ENCODE assay signal across 8 cellular contexts in the genomic region with DNA sequence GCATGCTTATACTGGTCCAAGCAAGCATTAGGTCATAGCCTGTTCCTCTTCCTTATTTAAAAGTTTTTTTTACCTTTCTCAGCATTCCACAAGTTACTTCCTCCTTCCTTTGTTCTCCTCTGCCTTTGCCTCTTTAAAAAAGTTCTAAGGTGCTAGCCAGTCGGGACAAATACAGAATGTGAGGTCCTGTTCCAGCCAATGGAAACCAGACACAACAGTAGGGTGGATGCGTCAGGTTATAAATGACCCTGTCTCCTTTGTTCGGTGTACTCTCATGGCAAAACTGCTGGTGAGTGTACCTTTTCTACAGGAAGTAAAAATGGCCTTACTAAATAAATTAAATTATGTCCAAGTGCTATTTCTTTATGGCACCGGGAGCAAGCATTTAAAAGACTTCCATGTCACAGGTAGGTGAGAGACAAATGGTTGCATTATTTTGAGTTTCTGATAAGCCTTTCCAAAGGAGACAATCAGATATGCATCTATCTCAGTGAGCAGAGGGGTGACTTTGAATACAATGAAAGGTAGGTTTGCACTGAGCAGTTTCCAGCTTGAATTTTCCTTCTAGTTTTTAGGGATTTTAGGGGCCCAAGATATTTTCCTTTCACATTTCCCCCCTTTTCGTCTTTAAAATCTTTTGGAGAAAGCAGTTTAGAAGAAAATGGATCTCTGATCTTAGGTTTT.
A peak's percentile ranks its signal among the peaks of the same experiment; 100 is the strongest.
DNase-seq lines count a peak whose midpoint lies in the region; ATAC-seq and TF ChIP-seq lines count a peak whose summit lies in the region.
"Not testable (repeated sequence)": the region's sequence is repeated elsewhere in the genome, so short reads cannot be mapped to it uniquely, and the experiment has no call there.

No MANE protein-coding gene starts in this region.

- intact Hi-C loops in body of pancreas (cut with DNase I); vagina (cut with DNase I): not testable (repeated sequence)

- DNase-seq in LNCaP clone FGC (ENCODE audit: low read depth) (peak; percentile 79), body of pancreas (peak in 1 of 4 donors; percentile 30), epithelial cell of esophagus (ENCODE audit: low read depth) (peak; percentile 88), mucosa of gallbladder (ENCODE audit: low spot score) (peak; percentile 72), renal cortical epithelial cell (ENCODE audit: low read depth) (peak; percentile 56), vagina (ENCODE audit: extremely low spot score in 2 of 2) (peak in 1 of 2 donors; percentile 16)
- not testable (repeated sequence) for DNase-seq in hepatocyte (ENCODE audit: low spot score)

- TF ChIP-seq POLR2A in body of pancreas (IDR thresholded peaks at IDR 0.05), result peak in 2 of 3 donors; percentile 29 to 60
- TF ChIP-seq POLR2A in vagina (IDR thresholded peaks at IDR 0.05), result not testable (repeated sequence)

- H3K27me3 ChIP-seq in body of pancreas, hepatocyte, vagina: not testable (repeated sequence)

- not testable (repeated sequence) for TF ChIP-seq CTCF in C4-2B (conservative IDR thresholded peaks at IDR 0.05); LNCaP clone FGC (IDR thresholded peaks at IDR 0.05; ENCODE audit: control insufficient read depth, extremely low read depth, insufficient read depth); body of pancreas (IDR thresholded peaks at IDR 0.05); epithelial cell of esophagus (IDR thresholded peaks at IDR 0.05; ENCODE audit: insufficient read depth, low read depth, low read length, missing control alignments); hepatocyte (IDR thresholded peaks at IDR 0.05; ENCODE audit: poor library complexity); vagina (IDR thresholded peaks at IDR 0.05)

- H2AFZ ChIP-seq in hepatocyte, result not testable (repeated sequence)

- peak overlapping the region; percentile 84; the same call in 1 of the 2 replicates for H3K27ac ChIP-seq in C4-2B
- peak overlapping the region in 3 of 4 donors; percentile 26 to 68 (median 65) for H3K27ac ChIP-seq in body of pancreas
- H3K27ac ChIP-seq in hepatocyte, result peak overlapping the region; percentile 59
- H3K27ac ChIP-seq in vagina, result peak overlapping the region; percentile 60

- H3K4me3 ChIP-seq in LNCaP clone FGC (ENCODE audit: low read depth, low read length), result peak overlapping the region; percentile 44
- H3K4me3 ChIP-seq in body of pancreas, hepatocyte: not testable (repeated sequence)
- peak overlapping the region; percentile 54 for H3K4me3 ChIP-seq in epithelial cell of esophagus (ENCODE audit: low read length)
- peak overlapping the region in 1 of 2 donors; percentile 13 for H3K4me3 ChIP-seq in vagina

- H3K9me3 ChIP-seq in body of pancreas; hepatocyte (ENCODE audit: low read depth); vagina: not testable (repeated sequence)

- not testable (repeated sequence) for H3K4me2 ChIP-seq in hepatocyte

- H4K20me1 ChIP-seq in hepatocyte (ENCODE audit: insufficient read depth, poor library complexity, severe bottlenecking), result not testable (repeated sequence)

- WGBS in body of pancreas, 2 donors, result 41 to 68% methylated on average over 5 of the region's 5 CpGs
- WGBS in hepatocyte (ENCODE audit: low lambda C conversion rate, missing lambda C conversion rate), result 62% methylated on average over 5 of the region's 5 CpGs

- not testable (repeated sequence) for H3K4me1 ChIP-seq in body of pancreas; hepatocyte (ENCODE audit: insufficient read depth); vagina

- H3K36me3 ChIP-seq in body of pancreas (replicated peaks in 1 of 2; ENCODE audit: insufficient read depth in 1 of 2, low read depth in 2 of 2); hepatocyte (replicated peaks; ENCODE audit: insufficient read depth, low read depth); vagina: not testable (repeated sequence)

- ATAC-seq in body of pancreas, result not testable (repeated sequence)

- H3K9me2 ChIP-seq in hepatocyte (replicated peaks; ENCODE audit: insufficient read depth), result not testable (repeated sequence)

- not testable (repeated sequence) for H3K79me2 ChIP-seq in hepatocyte
